In the genomic region with DNA sequence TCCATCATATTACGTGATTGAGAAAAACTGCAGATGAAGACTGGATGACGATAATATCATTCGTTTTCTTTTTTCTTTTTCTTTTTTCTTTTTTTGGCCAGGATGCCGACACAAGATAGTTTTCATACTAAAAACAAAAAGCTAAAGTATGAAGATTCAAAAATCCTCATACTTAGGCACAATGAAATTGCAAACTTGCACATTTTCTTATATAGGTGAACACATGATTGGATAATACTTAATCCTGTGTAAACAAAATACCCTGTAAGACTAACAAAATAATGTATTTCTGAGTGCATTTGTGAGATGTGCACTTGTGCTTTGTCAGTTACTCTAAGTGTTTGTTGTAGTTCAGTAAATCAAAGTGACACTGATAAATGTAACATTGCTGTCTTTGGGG, we compare ENCODE assay signal across 25 cellular contexts.
"Had no signal": no experiment of that assay in that cellular context is flagged by ENCODE, and none has a peak within 500 bp of the region (broad histone marks: within the 10 kb centered on the region; RNA-seq: fewer than 3 reads in every experiment).

No MANE protein-coding gene starts in this region.

- H3K4me3 ChIP-seq: cardiac muscle cell, SJCRH30, SK-N-MC had no signal

- H3K27ac ChIP-seq: cardiac muscle cell, SJCRH30, SK-N-MC, WERI-Rb-1 had no signal

- H3K27me3 ChIP-seq: cardiac muscle cell, SJCRH30 had no signal

- ATAC-seq: activated CD8-positive, alpha-beta memory T cell treated with anti-CD3 and anti-CD28 coated beads, Interleukin-2, amount 10 ng/mL, durations not matched to agents 7 days and 5 days had no signal

- H3K4me1 ChIP-seq: SJCRH30 had no signal

- H3K36me3 ChIP-seq: cardiac muscle cell, SJCRH30, WERI-Rb-1 had no signal

- H3K9me3 ChIP-seq: SJCRH30 had no signal

- DNase-seq: activated CD4-positive, alpha-beta memory T cell treated with anti-CD3 and anti-CD28 coated beads, Interleukin-2, amount 10 ng/mL, durations not matched to agents 7 days and 5 days; activated CD4-positive, alpha-beta T cell treated with anti-CD3 and anti-CD28 coated beads for 1 hour; activated CD4-positive, alpha-beta T cell treated with anti-CD3 and anti-CD28 coated beads for 48 hours; activated CD4-positive, CD25-positive, alpha-beta regulatory T cell; activated CD8-positive, alpha-beta memory T cell treated with anti-CD3 and anti-CD28 coated beads for 24 hours; activated CD8-positive, alpha-beta memory T cell treated with anti-CD3 and anti-CD28 coated beads, Interleukin-2, amount 10 ng/mL, durations not matched to agents 7 days and 5 days; activated CD8-positive, alpha-beta memory T cell treated with anti-CD3 and anti-CD28 coated beads, Interleukin-2, amount 50 U/mL, for 48 hours; activated effector memory CD4-positive, alpha-beta T cell treated with Interleukin-2 at 50 U/mL for 16 hours; activated naive CD4-positive, alpha-beta T cell treated with anti-CD3 and anti-CD28 coated beads, Interleukin-2, amount 10 ng/mL, durations not matched to agents 7 days and 5 days; activated T-cell treated with anti-CD3 and anti-CD28 coated beads, Interleukin-2, amount 50 U/mL, for 48 hours; amniotic stem cell; aorta; MM.1S; NCI-H1417; NCI-H146; NCI-H187; NCI-H2107; NCI-H510A treated with DMSO at 0.1 percent for 48 hours; NCI-H526 treated with DMSO at 0.1 percent for 48 hours; SHP77; T1000; WERI-Rb-1 had no signal
